1 cellular context compared by ENCODE assay signal in the genomic region with DNA sequence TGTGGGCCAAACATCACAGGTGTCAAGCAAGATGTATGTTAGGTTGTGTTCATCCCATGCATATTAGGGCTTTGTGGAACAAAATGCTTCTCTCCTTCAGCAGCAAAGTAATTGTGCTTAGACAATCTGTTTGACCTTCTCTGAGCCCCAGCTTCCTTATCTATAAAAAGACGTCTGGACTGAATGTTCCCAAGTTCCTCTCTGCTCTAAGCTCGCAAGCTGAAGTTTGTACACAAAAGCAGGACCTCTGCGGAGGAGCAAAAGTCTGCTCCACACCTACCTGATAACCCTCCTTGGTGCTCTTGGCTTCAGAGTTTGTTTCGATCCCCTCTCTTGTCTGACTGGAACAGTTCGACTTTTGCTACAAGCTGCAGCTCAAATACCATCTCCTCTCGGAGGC.
A peak's percentile ranks its signal among the peaks of the same experiment; 100 is the strongest.
TF ChIP-seq lines count a peak whose summit lies in the region.

No MANE protein-coding gene starts in this region.

TF ChIP-seq in K562, 482 proteins besides CTCF, POLR2A, EP300 and RAD21 (continued from another document):
- TF ChIP-seq, protein P1, sequence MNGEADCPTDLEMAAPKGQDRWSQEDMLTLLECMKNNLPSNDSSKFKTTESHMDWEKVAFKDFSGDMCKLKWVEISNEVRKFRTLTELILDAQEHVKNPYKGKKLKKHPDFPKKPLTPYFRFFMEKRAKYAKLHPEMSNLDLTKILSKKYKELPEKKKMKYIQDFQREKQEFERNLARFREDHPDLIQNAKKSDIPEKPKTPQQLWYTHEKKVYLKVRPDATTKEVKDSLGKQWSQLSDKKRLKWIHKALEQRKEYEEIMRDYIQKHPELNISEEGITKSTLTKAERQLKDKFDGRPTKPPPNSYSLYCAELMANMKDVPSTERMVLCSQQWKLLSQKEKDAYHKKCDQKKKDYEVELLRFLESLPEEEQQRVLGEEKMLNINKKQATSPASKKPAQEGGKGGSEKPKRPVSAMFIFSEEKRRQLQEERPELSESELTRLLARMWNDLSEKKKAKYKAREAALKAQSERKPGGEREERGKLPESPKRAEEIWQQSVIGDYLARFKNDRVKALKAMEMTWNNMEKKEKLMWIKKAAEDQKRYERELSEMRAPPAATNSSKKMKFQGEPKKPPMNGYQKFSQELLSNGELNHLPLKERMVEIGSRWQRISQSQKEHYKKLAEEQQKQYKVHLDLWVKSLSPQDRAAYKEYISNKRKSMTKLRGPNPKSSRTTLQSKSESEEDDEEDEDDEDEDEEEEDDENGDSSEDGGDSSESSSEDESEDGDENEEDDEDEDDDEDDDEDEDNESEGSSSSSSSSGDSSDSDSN (IDR thresholded peaks at IDR 0.05; ENCODE audit: borderline replicate concordance in 1 of 2, low read depth in 2 of 2, low read length in 2 of 2): 0 out of 4 replicates have a peak, but pooled peaks of 1 of the 2 experiments have one; percentile 48
- TF ChIP-seq ZNF41 (CRISPR knock-in tag; conservative IDR thresholded peaks at IDR 0.05): no peak
- TF ChIP-seq GATA2 (CRISPR knock-in tag; IDR thresholded peaks at IDR 0.05): no peak
